ENCODE assay signal across 1 cellular context in the genomic region with DNA sequence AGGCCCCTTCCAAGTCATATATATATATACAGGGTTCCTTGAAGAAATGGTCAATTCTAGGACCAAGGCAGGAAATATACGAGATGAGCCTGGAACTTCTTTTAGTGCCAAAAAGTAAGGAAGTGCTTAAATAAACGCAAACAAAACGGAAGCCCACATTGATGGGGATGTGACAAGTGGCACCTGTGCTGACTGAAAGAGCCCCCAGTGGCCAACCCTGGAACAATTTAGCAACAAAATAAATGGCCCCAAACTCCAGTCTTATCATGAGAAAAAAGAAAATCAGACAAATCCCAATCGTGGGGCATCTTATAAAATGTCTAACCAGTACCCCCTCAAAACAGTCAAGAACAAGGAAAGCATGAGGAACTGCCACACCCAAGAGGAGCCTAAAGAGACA.
TF ChIP-seq lines count a peak whose summit lies in the region.

No MANE protein-coding gene starts in this region.

TF ChIP-seq in GM12878, 131 proteins besides CTCF, POLR2A, EP300 and RAD21:
- TF ChIP-seq, protein P1, sequence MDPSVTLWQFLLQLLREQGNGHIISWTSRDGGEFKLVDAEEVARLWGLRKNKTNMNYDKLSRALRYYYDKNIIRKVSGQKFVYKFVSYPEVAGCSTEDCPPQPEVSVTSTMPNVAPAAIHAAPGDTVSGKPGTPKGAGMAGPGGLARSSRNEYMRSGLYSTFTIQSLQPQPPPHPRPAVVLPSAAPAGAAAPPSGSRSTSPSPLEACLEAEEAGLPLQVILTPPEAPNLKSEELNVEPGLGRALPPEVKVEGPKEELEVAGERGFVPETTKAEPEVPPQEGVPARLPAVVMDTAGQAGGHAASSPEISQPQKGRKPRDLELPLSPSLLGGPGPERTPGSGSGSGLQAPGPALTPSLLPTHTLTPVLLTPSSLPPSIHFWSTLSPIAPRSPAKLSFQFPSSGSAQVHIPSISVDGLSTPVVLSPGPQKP (IDR thresholded peaks at IDR 0.05; ENCODE audit: low read depth, low read length), result no peak
- TF ChIP-seq SMAD1 (IDR thresholded peaks at IDR 0.05; ENCODE audit: low read depth, partially characterized antibody), result no peak
- no peak for TF ChIP-seq HCFC1 (IDR thresholded peaks at IDR 0.05; ENCODE audit: low read length)
- no peak for TF ChIP-seq ZNF622 (IDR thresholded peaks at IDR 0.05)
- TF ChIP-seq JUND (IDR thresholded peaks at IDR 0.05; ENCODE audit: low read depth, low read length), result no peak
- no peak for TF ChIP-seq BRCA1 (IDR thresholded peaks at IDR 0.05; ENCODE audit: low read depth, low read length)
- TF ChIP-seq, protein P2, sequence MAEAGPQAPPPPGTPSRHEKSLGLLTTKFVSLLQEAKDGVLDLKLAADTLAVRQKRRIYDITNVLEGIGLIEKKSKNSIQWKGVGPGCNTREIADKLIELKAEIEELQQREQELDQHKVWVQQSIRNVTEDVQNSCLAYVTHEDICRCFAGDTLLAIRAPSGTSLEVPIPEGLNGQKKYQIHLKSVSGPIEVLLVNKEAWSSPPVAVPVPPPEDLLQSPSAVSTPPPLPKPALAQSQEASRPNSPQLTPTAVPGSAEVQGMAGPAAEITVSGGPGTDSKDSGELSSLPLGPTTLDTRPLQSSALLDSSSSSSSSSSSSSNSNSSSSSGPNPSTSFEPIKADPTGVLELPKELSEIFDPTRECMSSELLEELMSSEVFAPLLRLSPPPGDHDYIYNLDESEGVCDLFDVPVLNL (IDR thresholded peaks at IDR 0.05; ENCODE audit: low read depth, low read length), result no peak
- TF ChIP-seq RELA (IDR thresholded peaks at IDR 0.05; ENCODE audit: borderline replicate concordance, partially characterized antibody), result no peak
- no peak for TF ChIP-seq RAD51 (IDR thresholded peaks at IDR 0.05)
- TF ChIP-seq, protein P3, sequence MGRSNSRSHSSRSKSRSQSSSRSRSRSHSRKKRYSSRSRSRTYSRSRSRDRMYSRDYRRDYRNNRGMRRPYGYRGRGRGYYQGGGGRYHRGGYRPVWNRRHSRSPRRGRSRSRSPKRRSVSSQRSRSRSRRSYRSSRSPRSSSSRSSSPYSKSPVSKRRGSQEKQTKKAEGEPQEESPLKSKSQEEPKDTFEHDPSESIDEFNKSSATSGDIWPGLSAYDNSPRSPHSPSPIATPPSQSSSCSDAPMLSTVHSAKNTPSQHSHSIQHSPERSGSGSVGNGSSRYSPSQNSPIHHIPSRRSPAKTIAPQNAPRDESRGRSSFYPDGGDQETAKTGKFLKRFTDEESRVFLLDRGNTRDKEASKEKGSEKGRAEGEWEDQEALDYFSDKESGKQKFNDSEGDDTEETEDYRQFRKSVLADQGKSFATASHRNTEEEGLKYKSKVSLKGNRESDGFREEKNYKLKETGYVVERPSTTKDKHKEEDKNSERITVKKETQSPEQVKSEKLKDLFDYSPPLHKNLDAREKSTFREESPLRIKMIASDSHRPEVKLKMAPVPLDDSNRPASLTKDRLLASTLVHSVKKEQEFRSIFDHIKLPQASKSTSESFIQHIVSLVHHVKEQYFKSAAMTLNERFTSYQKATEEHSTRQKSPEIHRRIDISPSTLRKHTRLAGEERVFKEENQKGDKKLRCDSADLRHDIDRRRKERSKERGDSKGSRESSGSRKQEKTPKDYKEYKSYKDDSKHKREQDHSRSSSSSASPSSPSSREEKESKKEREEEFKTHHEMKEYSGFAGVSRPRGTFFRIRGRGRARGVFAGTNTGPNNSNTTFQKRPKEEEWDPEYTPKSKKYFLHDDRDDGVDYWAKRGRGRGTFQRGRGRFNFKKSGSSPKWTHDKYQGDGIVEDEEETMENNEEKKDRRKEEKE (IDR thresholded peaks at IDR 0.05), result no peak
- TF ChIP-seq, protein P4, sequence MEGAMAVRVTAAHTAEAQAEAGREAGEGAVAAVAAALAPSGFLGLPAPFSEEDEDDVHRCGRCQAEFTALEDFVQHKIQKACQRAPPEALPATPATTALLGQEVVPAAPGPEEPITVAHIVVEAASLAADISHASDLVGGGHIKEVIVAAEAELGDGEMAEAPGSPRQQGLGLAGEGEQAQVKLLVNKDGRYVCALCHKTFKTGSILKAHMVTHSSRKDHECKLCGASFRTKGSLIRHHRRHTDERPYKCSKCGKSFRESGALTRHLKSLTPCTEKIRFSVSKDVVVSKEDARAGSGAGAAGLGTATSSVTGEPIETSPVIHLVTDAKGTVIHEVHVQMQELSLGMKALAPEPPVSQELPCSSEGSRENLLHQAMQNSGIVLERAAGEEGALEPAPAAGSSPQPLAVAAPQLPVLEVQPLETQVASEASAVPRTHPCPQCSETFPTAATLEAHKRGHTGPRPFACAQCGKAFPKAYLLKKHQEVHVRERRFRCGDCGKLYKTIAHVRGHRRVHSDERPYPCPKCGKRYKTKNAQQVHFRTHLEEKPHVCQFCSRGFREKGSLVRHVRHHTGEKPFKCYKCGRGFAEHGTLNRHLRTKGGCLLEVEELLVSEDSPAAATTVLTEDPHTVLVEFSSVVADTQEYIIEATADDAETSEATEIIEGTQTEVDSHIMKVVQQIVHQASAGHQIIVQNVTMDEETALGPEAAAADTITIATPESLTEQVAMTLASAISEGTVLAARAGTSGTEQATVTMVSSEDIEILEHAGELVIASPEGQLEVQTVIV (IDR thresholded peaks at IDR 0.05; ENCODE audit: borderline replicate concordance, partially characterized antibody), result no peak
- TF ChIP-seq EZH2 (IDR thresholded peaks at IDR 0.05; ENCODE audit: borderline replicate concordance, control insufficient read depth, low read depth, low read length), result no peak
- TF ChIP-seq RCOR1 (conservative IDR thresholded peaks at IDR 0.05; ENCODE audit: low read depth, low read length), result no peak
- no peak for TF ChIP-seq FOXM1 (IDR thresholded peaks at IDR 0.05; ENCODE audit: low read depth, low read length)
- TF ChIP-seq POLR2AphosphoS2 (IDR thresholded peaks at IDR 0.05; ENCODE audit: low read depth, low read length), result no peak
- no peak for TF ChIP-seq CREM (IDR thresholded peaks at IDR 0.05; ENCODE audit: low read depth)
- no peak for TF ChIP-seq SRF (IDR thresholded peaks at IDR 0.05; ENCODE audit: low read depth in 2 of 2, low read length in 2 of 2)
- TF ChIP-seq EED (IDR thresholded peaks at IDR 0.05; ENCODE audit: low read depth), result no peak
- no peak for TF ChIP-seq YBX1 (IDR thresholded peaks at IDR 0.05)
- no peak for TF ChIP-seq NR2C2 (IDR thresholded peaks at IDR 0.05; ENCODE audit: borderline replicate concordance, control insufficient read depth, insufficient read length, low read depth)
